Comparison of ENCODE assay signal across 3 cellular contexts in the genomic region with DNA sequence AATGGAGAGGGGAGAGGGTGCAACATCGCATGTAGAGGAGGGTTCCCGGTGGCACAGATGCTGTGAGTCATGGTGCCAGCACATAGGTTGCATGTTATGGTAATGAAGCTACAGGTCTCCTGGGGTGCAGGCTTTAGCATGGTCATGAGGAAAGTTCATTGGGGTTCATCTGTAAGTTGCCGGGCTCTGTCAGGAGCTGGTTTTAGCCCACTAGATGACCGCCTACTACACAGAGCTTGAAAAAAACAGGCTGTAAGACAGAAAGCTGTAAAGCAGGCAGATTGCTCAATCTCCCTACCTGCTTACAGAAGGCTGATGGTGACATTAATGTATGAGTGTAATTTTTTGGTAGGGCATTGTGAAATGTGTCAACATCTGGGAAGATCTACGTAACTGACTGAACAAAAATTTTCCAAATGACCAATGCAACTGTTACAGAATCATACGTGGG.
TF ChIP-seq lines count a peak whose summit lies in the region.

No MANE protein-coding gene starts in this region.

TF ChIP-seq in A549, 52 proteins besides CTCF, POLR2A, EP300 and RAD21:
- TF ChIP-seq CEBPB (IDR thresholded peaks at IDR 0.05) = peak; percentile 46; a peak in 2 of 4 replicates
- TF ChIP-seq CHD2 (IDR thresholded peaks at IDR 0.05; ENCODE audit: low read length, partially characterized antibody) = no peak

TF ChIP-seq in IMR-90, 13 proteins besides CTCF, POLR2A, EP300 and RAD21:
- TF ChIP-seq CEBPB (IDR thresholded peaks at IDR 0.05; ENCODE audit: low read depth, low read length) = 0 out of 2 replicates have a peak, but pooled peaks have one; percentile 24
- TF ChIP-seq SMC3 (IDR thresholded peaks at IDR 0.05; ENCODE audit: low read depth, low read length) = no peak
- no peak for TF ChIP-seq CHD1 (IDR thresholded peaks at IDR 0.05; ENCODE audit: low read depth, low read length)

TF ChIP-seq in HEK293T, 16 proteins besides CTCF, POLR2A, EP300 and RAD21:
- no peak for TF ChIP-seq FOXK2 (IDR thresholded peaks at IDR 0.05)
